In genomic region chr20:56628873-56629463, GRCh38 we compare ENCODE assay signal across 9 cellular contexts. TPM values are rescaled to one million over a fixed set of nuclear protein-coding genes. Genes with fewer than 3 reads are reported as not detected.
DNase-seq lines count a peak whose midpoint lies in the region; ATAC-seq, FAIRE-seq and TF ChIP-seq lines count a peak whose summit lies in the region.
"Had no signal": no experiment of that assay in that cellular context is flagged by ENCODE, and none has a peak within 500 bp of the region (broad histone marks: within the 10 kb centered on the region; RNA-seq: fewer than 3 reads in every experiment).

TSS of gene TFAP2C (plus strand) at chr20:56629306. CDS start at chr20:56629545, 239 bp downstream.

- FAIRE-seq in HepG2 (lab: Jason Lieb, UNC) = no peak

- H3K36me3 ChIP-seq in right lobe of liver (no peaks in the 10 kb centered on the region), HepG2 (replicated peaks in 1 of 2; ENCODE audit: control insufficient read depth in 1 of 2, insufficient read depth in 2 of 2, low read length in 2 of 2) (no peaks in the 10 kb centered on the region), PC-3 (ENCODE audit: low read depth, low read length) (peaks cover 18% of the 10 kb centered on the region), left lung (no peaks in the 10 kb centered on the region), stomach (no peaks in the 10 kb centered on the region)

- H3K4me3 ChIP-seq in right lobe of liver (peak within 1 kb of the TSS in 1 of 3 donors; percentile 11), HepG2 (replicated peaks in 1 of 3; ENCODE audit: insufficient read depth in 1 of 3, low read depth in 2 of 3, low read length in 3 of 3) (no peak within 1 kb of the TSS), PC-3 (ENCODE audit: low read length) (peak within 1 kb of the TSS; percentile 84), choroid plexus epithelial cell (ENCODE audit: low read depth, low read length) (peak within 1 kb of the TSS; percentile 63), left lung (peak within 1 kb of the TSS; percentile 35 to 37), stomach (peak within 1 kb of the TSS; percentile 42 to 60 (median 45))

- H3K4me1 ChIP-seq in right lobe of liver (peaks cover 0 to 29% (median 4%) of the 10 kb centered on the region in 4 donors), HepG2 (ENCODE audit: insufficient read depth, low read length) (no peaks in the 10 kb centered on the region), PC-3 (ENCODE audit: insufficient read depth, low read length) (peaks cover 21% of the 10 kb centered on the region), left lung (peaks cover 0 to 30% of the 10 kb centered on the region in 2 donors), stomach (peaks cover 24 to 69% (median 55%) of the 10 kb centered on the region in 4 donors)

- POLR2A ChIA-PET in HepG2 (lab: Yijun Ruan, JAX) (no interaction called here), PC-3 (lab: Charles Lee; ENCODE audit: unreplicated experiment) (interaction anchor here (0.7 to 1.0 kb wide), 2 partner anchors 41 to 233 kb away, joined by 3 read pairs; no protein-coding TSS in a partner anchor)

- peak in 1 of 3 donors; percentile 43 for DNase-seq in right lobe of liver
- DNase-seq in HepG2 (ENCODE audit: low spot score) = no peak
- peak; percentile 98 for DNase-seq in PC-3
- DNase-seq in choroid plexus epithelial cell (ENCODE audit: low read depth) = peak; percentile 64
- DNase-seq in left lung = peak; percentile 76 to 89
- peak; percentile 71 for DNase-seq in stomach

- no peak for TF ChIP-seq EP300 in HepG2 (IDR thresholded peaks at IDR 0.05; ENCODE audit: low read depth in 2 of 2, low read length in 2 of 2)
- TF ChIP-seq EP300 in HepG2 (CRISPR knock-in tag; IDR thresholded peaks at IDR 0.05; ENCODE audit: borderline replicate concordance) = no peak
- TF ChIP-seq EP300 in stomach (IDR thresholded peaks at IDR 0.05) = no peak

- no peaks in the 10 kb centered on the region for H3K9me3 ChIP-seq in right lobe of liver
- H3K9me3 ChIP-seq in HepG2 (ENCODE audit: low read length) = no peaks in the 10 kb centered on the region
- no peaks in the 10 kb centered on the region for H3K9me3 ChIP-seq in PC-3 (ENCODE audit: low read length)
- H3K9me3 ChIP-seq in left lung = no peaks in the 10 kb centered on the region
- H3K9me3 ChIP-seq in stomach = no peaks in the 10 kb centered on the region

- ATAC-seq in right lobe of liver = peak; percentile 64 to 77 (median 69)
- ATAC-seq in HepG2 = no peak
- peak; percentile 60 for ATAC-seq in PC-3
- peak; percentile 86 for ATAC-seq in left lung
- no peak for ATAC-seq in HG02642 (IDR thresholded peaks at IDR 0.05; ENCODE audit: poor library complexity, unreplicated experiment)
- no peak for ATAC-seq in GM21423 (IDR thresholded peaks at IDR 0.05; ENCODE audit: unreplicated experiment)

- H3K27ac ChIP-seq in right lobe of liver = no peak within 1 kb of the TSS
- no peak within 1 kb of the TSS for H3K27ac ChIP-seq in HepG2 (ENCODE audit: extremely low read length, insufficient read depth, low read length)
- H3K27ac ChIP-seq in PC-3 (ENCODE audit: low read length) = peak within 1 kb of the TSS; percentile 82
- H3K27ac ChIP-seq in left lung = peak within 1 kb of the TSS in 1 of 2 donors; percentile 45
- H3K27ac ChIP-seq in stomach = no peak within 1 kb of the TSS

- intact Hi-C loops in right lobe of liver (cut with DNase I) (no loop called here), HepG2 (cut with micrococcal nuclease; ENCODE audit: unreplicated experiment) (loop anchor here (5.0 kb wide), 1 partner anchor 1822 kb away; no protein-coding TSS in a partner anchor), PC-3 (cut with micrococcal nuclease) (loop anchor here (1.0 to 2.0 kb wide), 2 partner anchors 74 to 175 kb away; no protein-coding TSS in a partner anchor), left lung (cut with DNase I) (no loop called here), stomach (cut with DNase I; ENCODE audit: low total_unique reads) (no loop called here)

- CTCF ChIA-PET in HepG2 (lab: Yijun Ruan, JAX; ENCODE audit: low intra/inter-chr PET ratio, low total read pairs) (no interaction called here), PC-3 (lab: Charles Lee) (interaction anchor here (1.0 to 3.5 kb wide), 4 partner anchors 37 to 345 kb away, joined by 3 to 19 read pairs (median 5); no protein-coding TSS in a partner anchor)

- H3K27me3 ChIP-seq in right lobe of liver (peaks cover 26 to 64% of the 10 kb centered on the region in 2 donors), HepG2 (ENCODE audit: control insufficient read depth in 1 of 2, insufficient read depth in 2 of 2, low read length in 2 of 2) (peaks cover 11 to 95% of the 10 kb centered on the region in 2 experiments), PC-3 (ENCODE audit: low read length) (no peaks in the 10 kb centered on the region), left lung (peaks cover 88 to 100% of the 10 kb centered on the region in 2 donors), stomach (peaks cover 46 to 100% (median 89%) of the 10 kb centered on the region in 3 donors)

- H3K79me2 ChIP-seq in HepG2 (ENCODE audit: insufficient read depth, low read length) (no peaks in the 10 kb centered on the region), PC-3 (ENCODE audit: low read length) (peaks cover 49% of the 10 kb centered on the region)

- H3K4me2 ChIP-seq in HepG2 (ENCODE audit: low read depth, low read length) (no peak within 1 kb of the TSS), PC-3 (ENCODE audit: low read length) (peak within 1 kb of the TSS; percentile 84)

- H2AFZ ChIP-seq in HepG2 (ENCODE audit: low read length) (no peak within 1 kb of the TSS), PC-3 (ENCODE audit: low read length) (peak within 1 kb of the TSS; percentile 93)

- peaks cover 4% of the 10 kb centered on the region; the same call in 1 of the 2 replicates for H4K20me1 ChIP-seq in HepG2 (ENCODE audit: insufficient read depth, low read length)
- H4K20me1 ChIP-seq in PC-3 (ENCODE audit: low read length) = peaks cover 24% of the 10 kb centered on the region

- TF ChIP-seq POLR2A in right lobe of liver (IDR thresholded peaks at IDR 0.05) = no peak
- TF ChIP-seq POLR2A in HepG2 (IDR thresholded peaks at IDR 0.05; ENCODE audit: insufficient read depth in 1 of 2, low read depth in 2 of 2, low read length in 2 of 2) = no peak
- no peak for TF ChIP-seq POLR2A in stomach (IDR thresholded peaks at IDR 0.05)

- TF ChIP-seq RAD21 in HepG2 (CRISPR knock-in tag; IDR thresholded peaks at IDR 0.05) = no peak

- WGBS in right lobe of liver (ENCODE audit: insufficient coverage, low coverage, low lambda C conversion rate, missing lambda C conversion rate) = 9% methylated on average over 17 of the region's 62 CpGs
- WGBS in HepG2 (ENCODE audit: low lambda C conversion rate) = 58% methylated on average over 58 of the region's 62 CpGs
- WGBS in stomach, 5 donors = 1 to 4% (median 3%) methylated on average over 39 to 62 of the region's 62 CpGs

- no peak within 1 kb of the TSS for H3K9ac ChIP-seq in HepG2 (ENCODE audit: insufficient read depth, low read depth, low read length)
- peak within 1 kb of the TSS; percentile 95 for H3K9ac ChIP-seq in PC-3 (ENCODE audit: low read length)

- no peaks in the 10 kb centered on the region for H3F3A ChIP-seq in PC-3 (ENCODE audit: low read length, unreplicated experiment)

- H3K9me2 ChIP-seq in PC-3 (replicated peaks; ENCODE audit: low read length) = no peaks in the 10 kb centered on the region

- no peak for TF ChIP-seq CTCF in right lobe of liver (IDR thresholded peaks at IDR 0.05)
- TF ChIP-seq CTCF in HepG2 (CRISPR knock-in tag; IDR thresholded peaks at IDR 0.05) = no peak
- TF ChIP-seq CTCF in PC-3 (conservative IDR thresholded peaks at IDR 0.05; ENCODE audit: low read depth, low read length) = no peak
- no peak for TF ChIP-seq CTCF in choroid plexus epithelial cell (conservative IDR thresholded peaks at IDR 0.05; ENCODE audit: low read depth, low read length)
- no peak for TF ChIP-seq CTCF in left lung (IDR thresholded peaks at IDR 0.05)
- no peak for TF ChIP-seq CTCF in stomach (IDR thresholded peaks at IDR 0.05)

- no TSS peak for BruUV-seq in HepG2 (replicated peaks; lab: Mats Ljungman, UMichigan)
- no TSS peak for BruUV-seq in PC-3 (replicated peaks; lab: Mats Ljungman, UMichigan)

- in situ Hi-C loops in HepG2 (cut with HindIII; ENCODE audit: extremely low pct_ligation_motif_present, low pct_unique_long_range_greater_than_20kb) = no loop called here

RNA-seq across cellular contexts. Expression of gene TFAP2C, which starts in this region (rescaled TPM):
- total RNA-seq in right lobe of liver = not detected
- not detected in 2 replicates for total RNA-seq in HepG2 (2016; rRNA removed; fragmentation: Illumina TruSeq; extraction: Trizol)
- total RNA-seq in HepG2 (2016; cell fraction: cytosol; rRNA removed; fragmentation: Illumina TruSeq; extraction: Trizol; ENCODE audit: low read depth) = not detected in 2 replicates
- not detected in 2 replicates for total RNA-seq in HepG2 (2016; cell fraction: insoluble cytoplasmic fraction; rRNA removed; fragmentation: Illumina TruSeq; extraction: Trizol)
- not detected in 2 replicates for total RNA-seq in HepG2 (2016; cell fraction: membrane; rRNA removed; fragmentation: Illumina TruSeq; extraction: Trizol)
- total RNA-seq in HepG2 (2016; cell fraction: nucleus; rRNA removed; fragmentation: Illumina TruSeq; extraction: Trizol) = not detected in 2 replicates
- not detected in 2 replicates for polyA plus RNA-seq in HepG2 (2011; rRNA removed)
- polyA plus RNA-seq in HepG2 (2011; cell fraction: cytosol; rRNA removed) = not detected in 2 replicates
- polyA plus RNA-seq in HepG2 (2011; cell fraction: nucleus; rRNA removed) = not detected in 2 replicates
- not detected in 2 replicates for polyA plus RNA-seq in HepG2 (2012)
- not detected in 2 replicates for polyA plus RNA-seq in HepG2 (2016; cell fraction: cytosol; fragmentation: Illumina TruSeq; extraction: Trizol; ENCODE audit: low read depth)
- not detected in 2 replicates for polyA plus RNA-seq in HepG2 (2016; cell fraction: insoluble cytoplasmic fraction; fragmentation: Illumina TruSeq; extraction: Trizol; ENCODE audit: low read depth)
- polyA plus RNA-seq in HepG2 (2016; cell fraction: membrane; fragmentation: Illumina TruSeq; extraction: Trizol; ENCODE audit: low read depth) = not detected in 2 replicates
- polyA plus RNA-seq in HepG2 (2016; cell fraction: nucleus; fragmentation: Illumina TruSeq; extraction: Trizol; ENCODE audit: insufficient read depth, low read depth) = not detected in 2 replicates
- polyA minus RNA-seq in HepG2 (2011; rRNA and poly(A)+ RNA removed; ENCODE audit: low replicate concordance) = 7.5 TPM in 1 of 2 replicates, not detected in the other
- not detected in 2 replicates for polyA minus RNA-seq in HepG2 (2011; cell fraction: cytosol; rRNA and poly(A)+ RNA removed)
- not detected in 2 replicates for polyA minus RNA-seq in HepG2 (2011; cell fraction: nucleus; rRNA and poly(A)+ RNA removed)
- total RNA-seq in PC-3 (2014; rRNA removed) = 36.3 and 37.6 TPM in 2 replicates
- total RNA-seq in left lung = 1 to 10 TPM; 3.7 to 4.1 TPM
- total RNA-seq in stomach = 1 to 10 TPM in 1 of 5 donors, under 1 TPM in 2, not detected in 2; 0.18 to 2.0 (median 0.89) TPM
- polyA plus RNA-seq in stomach = 10 to 100 TPM in 1 of 3 donors, under 1 TPM in 1, not detected in 1; 0.12 to 10.9 TPM
- total RNA-seq: dermis microvascular lymphatic vessel endothelial cell had no signal

Comparison
In these comparisons a context has a peak if more than half of its experiments do, and no peak if none do; other contexts are left out.
1. intact Hi-C loops: an anchor here in HepG2 (5.0 kb wide) and PC-3 (1.0 to 2.0 kb wide); none called in right lobe of liver, left lung and stomach.
2. Peak in ATAC-seq in right lobe of liver; RNA of the gene not detected or under 1 TPM.
3. ATAC-seq: peak in PC-3 (single experiment) and left lung (single experiment); none in HepG2 (single experiment), HG02642 (single experiment) and GM21423 (single experiment).
4. H3K4me3 ChIP-seq: peak in PC-3 (single experiment), choroid plexus epithelial cell (single experiment), left lung (2 of 2) and stomach (4 of 4); none in HepG2 (0 of 3).